In genomic region chr19:35644987-35645679, GRCh38 we compare ENCODE assay signal across 8 cellular contexts. TPM values are rescaled to one million over a fixed set of nuclear protein-coding genes. Genes with fewer than 3 reads are reported as not detected.
A peak's percentile ranks its signal among the peaks of the same experiment; 100 is the strongest.
DNase-seq lines count a peak whose midpoint lies in the region; ATAC-seq and TF ChIP-seq lines count a peak whose summit lies in the region.

No MANE protein-coding gene starts in this region.

- H3K9me2 ChIP-seq in Loucy (replicated peaks; ENCODE audit: low read depth, low read length) = no peaks in the 10 kb centered on the region

- peak overlapping the region; percentile 89 for H3K4me3 Mint-ChIP-seq in CD8-positive, alpha-beta T cell

- H3K36me3 ChIP-seq in CD8-positive, alpha-beta T cell (ENCODE audit: insufficient read depth, low read length) = no peaks in the 10 kb centered on the region
- H3K36me3 ChIP-seq in Loucy (ENCODE audit: insufficient read depth, low read length) (no peaks in the 10 kb centered on the region), right atrium auricular region (no peaks in the 10 kb centered on the region)

- H3K9me3 Mint-ChIP-seq in CD8-positive, alpha-beta T cell = no peaks in the 10 kb centered on the region

- 0 out of 2 replicates have a peak, but pooled peaks cover 2% of the 10 kb centered on the region for H3F3A ChIP-seq in Loucy (ENCODE audit: low read depth)

- H3K27me3 Mint-ChIP-seq in CD8-positive, alpha-beta T cell (ENCODE audit: low read depth) = no peaks in the 10 kb centered on the region

- H3K9me3 ChIP-seq in CD8-positive, alpha-beta T cell (ENCODE audit: low read length) = no peaks in the 10 kb centered on the region
- no peaks in the 10 kb centered on the region for H3K9me3 ChIP-seq in Loucy (ENCODE audit: insufficient read depth, low read depth, low read length)
- no peaks in the 10 kb centered on the region for H3K9me3 ChIP-seq in right atrium auricular region

- intact Hi-C loops in CD8-positive, alpha-beta T cell (cut with DNase I, micrococcal nuclease) = loop anchor here (1.0 to 5.0 kb wide), 8 partner anchors 17 to 352 kb away; partner anchors contain the start of genes HAUS5 (in 2 of the 2), HCST (in 1 of the 2), IGFLR1 (in 1 of the 2) and KMT2B (in 1 of the 2)

- peaks cover 14% of the 10 kb centered on the region for H4K20me1 ChIP-seq in Loucy (ENCODE audit: insufficient read depth, low read length, poor library complexity, severe bottlenecking)

- CTCF ChIA-PET in CD8-positive, alpha-beta T cell (lab: Charles Lee) = interaction anchor here (1.0 kb wide), 1 partner anchor 47 kb away, joined by 3 read pairs; no protein-coding TSS in a partner anchor

- H3K4me1 Mint-ChIP-seq in CD8-positive, alpha-beta T cell (ENCODE audit: low read depth) = peaks cover 55% of the 10 kb centered on the region

- no peak for ATAC-seq in CD8-positive, alpha-beta T cell
- ATAC-seq in GM18909 (IDR thresholded peaks at IDR 0.05; ENCODE audit: poor library complexity, unreplicated experiment) (no peak), GM19397 (IDR thresholded peaks at IDR 0.05; ENCODE audit: unreplicated experiment) (no peak)

- H3K4me2 ChIP-seq in Loucy (ENCODE audit: low read depth, low read length, poor library complexity, severe bottlenecking) = peak overlapping the region; percentile 92

- DNase-seq in CD8-positive, alpha-beta T cell = peak; percentile 26 to 75 (median 71)
- peak; percentile 57 for DNase-seq in SKM-1 (lab: John Stamatoyannopoulos, UW; ENCODE audit: unreplicated experiment)
- peak; percentile 52 for DNase-seq in activated naive CD8-positive, alpha-beta T cell treated with anti-CD3 and anti-CD28 coated beads, Interleukin-2, amount 50 U/mL, for 16 hours (ENCODE audit: low read depth, low spot score)
- DNase-seq in right atrium auricular region (ENCODE audit: low spot score) = peak; percentile 83
- DNase-seq in renal cortical epithelial cell (ENCODE audit: low read depth) = peak; percentile 12

- no peak for TF ChIP-seq CTCF in CD8-positive, alpha-beta T cell (IDR thresholded peaks at IDR 0.05)
- TF ChIP-seq CTCF in Loucy (conservative IDR thresholded peaks at IDR 0.05; ENCODE audit: low read length) = no peak
- no peak for TF ChIP-seq CTCF in right atrium auricular region (IDR thresholded peaks at IDR 0.05)

- peak overlapping the region; percentile 99 for H2AFZ ChIP-seq in Loucy (ENCODE audit: low read length)

- peak overlapping the region; percentile 83 for H3K4me3 ChIP-seq in CD8-positive, alpha-beta T cell (ENCODE audit: low read depth, low read length)
- H3K4me3 ChIP-seq in Loucy (ENCODE audit: low read length, poor library complexity, severe bottlenecking) = peak overlapping the region; percentile 76
- peak overlapping the region; percentile 41 to 65 for H3K4me3 ChIP-seq in right atrium auricular region

- peaks cover 20% of the 10 kb centered on the region for H3K79me2 ChIP-seq in Loucy (ENCODE audit: insufficient read depth, low read length)

- POLR2A ChIA-PET in CD8-positive, alpha-beta T cell (lab: Charles Lee) = interaction anchor here (0.6 to 2.9 kb wide), 5 partner anchors 14 to 258 kb away, joined by 3 to 7 read pairs (median 3); partner anchors contain the start of gene HAUS5

- H3K27me3 ChIP-seq in CD8-positive, alpha-beta T cell (ENCODE audit: insufficient read depth, low read length) = no peaks in the 10 kb centered on the region
- H3K27me3 ChIP-seq in Loucy (ENCODE audit: insufficient read depth, low read length, poor library complexity, severe bottlenecking) (no peaks in the 10 kb centered on the region), right atrium auricular region (no peaks in the 10 kb centered on the region)

- peak overlapping the region; percentile 44 for H3K27ac ChIP-seq in CD8-positive, alpha-beta T cell (ENCODE audit: low read depth, low read length)
- peak overlapping the region; percentile 84 to 87 for H3K27ac ChIP-seq in right atrium auricular region

- H3K4me1 ChIP-seq in CD8-positive, alpha-beta T cell (ENCODE audit: insufficient read depth, low read length) = peaks cover 44% of the 10 kb centered on the region
- peaks cover 36% of the 10 kb centered on the region for H3K4me1 ChIP-seq in Loucy (ENCODE audit: insufficient read depth, low read length, poor library complexity, severe bottlenecking)
- peaks cover 0 to 51% of the 10 kb centered on the region in 2 donors for H3K4me1 ChIP-seq in right atrium auricular region

- H3K27ac Mint-ChIP-seq in CD8-positive, alpha-beta T cell = peak overlapping the region; percentile 88

- peak overlapping the region; percentile 18 for H3K9ac ChIP-seq in Loucy (ENCODE audit: low read depth, low read length, poor library complexity, severe bottlenecking)

- H3K36me3 Mint-ChIP-seq in CD8-positive, alpha-beta T cell = peaks cover 11% of the 10 kb centered on the region

RNA-seq across cellular contexts. Expression of gene COX6B1, which starts 3.0 kb away (rescaled TPM):
- total RNA-seq in CD8-positive, alpha-beta T cell = 100 to 1,000 TPM; 152 to 171 TPM
- total RNA-seq in right atrium auricular region = 1,000 to 10,000 TPM; 1,397 to 1,663 TPM
- total RNA-seq in renal cortical epithelial cell = 385 and 691 TPM in 2 replicates

RNA-seq across cellular contexts. Expression of gene ETV2, which starts 3.6 kb away (rescaled TPM):
- 1 to 10 TPM in 1 of 2 experiments, not detected in 1; 1.1 TPM for total RNA-seq in CD8-positive, alpha-beta T cell
- total RNA-seq in right atrium auricular region (1 to 10 TPM in 1 of 2 donors, not detected in 1; 1.2 TPM), renal cortical epithelial cell (not detected in 2 replicates)

RNA-seq across cellular contexts. Expression of gene RBM42, which starts 16.3 kb away (rescaled TPM):
- 10 to 100 TPM; 49.9 to 51.3 TPM for total RNA-seq in CD8-positive, alpha-beta T cell
- total RNA-seq in right atrium auricular region (10 to 100 TPM; 40.4 to 52.4 TPM), renal cortical epithelial cell (38.9 and 40.0 TPM in 2 replicates)

RNA-seq across cellular contexts. Expression of gene UPK1A, which starts 21.2 kb away (rescaled TPM):
- not detected for total RNA-seq in CD8-positive, alpha-beta T cell
- total RNA-seq in right atrium auricular region (not detected), renal cortical epithelial cell (not detected in 2 replicates)

RNA-seq across cellular contexts. Expression of gene HAUS5, which starts 32.6 kb away (rescaled TPM):
- total RNA-seq in CD8-positive, alpha-beta T cell = 10 to 100 TPM; 24.0 to 27.7 TPM
- total RNA-seq in right atrium auricular region = 1 to 10 TPM; 2.2 to 3.9 TPM
- 5.1 and 6.4 TPM in 2 replicates for total RNA-seq in renal cortical epithelial cell

Comparison
In these comparisons a context has a peak if more than half of its experiments do, and no peak if none do; other contexts are left out.
1. DNase-seq: peak in every context shown above with its lines; median percentile 83 in right atrium auricular region; 71 in CD8-positive, alpha-beta T cell; 57 in SKM-1; 52 in activated naive CD8-positive, alpha-beta T cell treated with anti-CD3 and anti-CD28 coated beads, Interleukin-2, amount 50 U/mL, for 16 hours; 12 in renal cortical epithelial cell.